ENCODE assay signal across 10 cellular contexts in genomic region chr1:63920154-63921117, GRCh38.
DNase-seq lines count a peak whose midpoint lies in the region; ATAC-seq, FAIRE-seq and TF ChIP-seq lines count a peak whose summit lies in the region.
"Had no signal": no experiment of that assay in that cellular context is flagged by ENCODE, and none has a peak within 500 bp of the region (broad histone marks: within the 10 kb centered on the region; RNA-seq: fewer than 3 reads in every experiment).

No MANE protein-coding gene starts in this region.

- no peak overlapping the region for H3K4me3 ChIP-seq in heart left ventricle

- DNase-seq in heart left ventricle (no peak), left ventricle myocardium superior (no peak), SK-MEL-5 (ENCODE audit: low read depth, low spot score) (peak; percentile 64), glutamatergic neuron (no peak), urothelium cell line (ENCODE audit: low spot score) (peak; percentile 58), HUDEP-2 (lab: John Stamatoyannopoulos, UW; ENCODE audit: unreplicated experiment in 76 of 76) (no peak), DMS114 treated with DMSO at 0.1 percent for 48 hours (lab: John Stamatoyannopoulos, UW; ENCODE audit: unreplicated experiment) (no peak)
- no peak for DNase-seq in natural killer cell treated with Interleukin-12 subunit alpha and Interleukin-12 subunit beta and Interleukin-15 and Interleukin-18, amount 100 ng/mL, for 72 hours (ENCODE audit: low spot score)
- DNase-seq: CD4-positive, CD25-positive, alpha-beta regulatory T cell; midbrain had no signal

- peak; percentile 72 for FAIRE-seq in urothelium cell line (lab: Jason Lieb, UNC)

- TF ChIP-seq CTCF in heart left ventricle (IDR thresholded peaks at IDR 0.05) (peak in 5 of 12 donors; percentile 12 to 35 (median 19)), glutamatergic neuron (IDR thresholded peaks at IDR 0.05; ENCODE audit: partially characterized antibody, unreplicated experiment) (no peak)

- no peaks in the 10 kb centered on the region for H3K36me3 Mint-ChIP-seq in glutamatergic neuron (ENCODE audit: unreplicated experiment)
- H3K36me3 Mint-ChIP-seq in natural killer cell treated with Interleukin-12 subunit alpha and Interleukin-12 subunit beta and Interleukin-15 and Interleukin-18, amount 100 ng/mL, for 72 hours = no peaks in the 10 kb centered on the region
- H3K36me3 Mint-ChIP-seq: CD4-positive, CD25-positive, alpha-beta regulatory T cell had no signal

- H3K27ac ChIP-seq in heart left ventricle = peak overlapping the region in 9 of 12 donors; percentile 13 to 90 (median 85)

- ATAC-seq in heart left ventricle = no peak
- no peak for ATAC-seq in left ventricle myocardium superior
- no peak for ATAC-seq in natural killer cell treated with Interleukin-12 subunit alpha and Interleukin-12 subunit beta and Interleukin-15 and Interleukin-18, amount 100 ng/mL, for 72 hours

- in situ Hi-C loops in SK-MEL-5 (cut with HindIII; ENCODE audit: low pct_unique_long_range_greater_than_20kb, low sequenced_read_pairs) = no loop called here

- intact Hi-C loops in heart left ventricle (cut with DNase I) = loop anchor here in 5 of 10 donors (5.0 to 10.0 kb wide), 7 partner anchors 114 to 226 kb away; partner anchors contain the start of gene ROR1 (in 1 of the 5)
- intact Hi-C loops in left ventricle myocardium superior (cut with micrococcal nuclease) = no loop called here

- H3K9me3 Mint-ChIP-seq in glutamatergic neuron (ENCODE audit: unreplicated experiment) = no peaks in the 10 kb centered on the region
- no peaks in the 10 kb centered on the region for H3K9me3 Mint-ChIP-seq in natural killer cell treated with Interleukin-12 subunit alpha and Interleukin-12 subunit beta and Interleukin-15 and Interleukin-18, amount 100 ng/mL, for 72 hours

- no peaks in the 10 kb centered on the region for H3K27me3 Mint-ChIP-seq in glutamatergic neuron (ENCODE audit: unreplicated experiment)
- peaks cover 0 to 2% of the 10 kb centered on the region in 2 donors for H3K27me3 Mint-ChIP-seq in natural killer cell treated with Interleukin-12 subunit alpha and Interleukin-12 subunit beta and Interleukin-15 and Interleukin-18, amount 100 ng/mL, for 72 hours
- H3K27me3 Mint-ChIP-seq: CD4-positive, CD25-positive, alpha-beta regulatory T cell had no signal

- H3K4me1 Mint-ChIP-seq in glutamatergic neuron (ENCODE audit: low read depth, unreplicated experiment) = peaks cover 17% of the 10 kb centered on the region
- no peaks in the 10 kb centered on the region for H3K4me1 Mint-ChIP-seq in natural killer cell treated with Interleukin-12 subunit alpha and Interleukin-12 subunit beta and Interleukin-15 and Interleukin-18, amount 100 ng/mL, for 72 hours (ENCODE audit: low read depth in 2 of 2)
- H3K4me1 Mint-ChIP-seq: CD4-positive, CD25-positive, alpha-beta regulatory T cell had no signal

- H3K36me3 ChIP-seq in heart left ventricle = no peaks in the 10 kb centered on the region

- no peaks in the 10 kb centered on the region for H3K9me3 ChIP-seq in heart left ventricle

- WGBS in heart left ventricle, 4 donors = 49 to 56% (median 51%) methylated on average over 7 of the region's 7 CpGs

- no peaks in the 10 kb centered on the region for H3K27me3 ChIP-seq in heart left ventricle

- peak overlapping the region; percentile 0 for H3K27ac Mint-ChIP-seq in glutamatergic neuron (ENCODE audit: unreplicated experiment)
- H3K27ac Mint-ChIP-seq in natural killer cell treated with Interleukin-12 subunit alpha and Interleukin-12 subunit beta and Interleukin-15 and Interleukin-18, amount 100 ng/mL, for 72 hours = no peak overlapping the region
- H3K27ac Mint-ChIP-seq: CD4-positive, CD25-positive, alpha-beta regulatory T cell had no signal

- no peak for TF ChIP-seq POLR2A in heart left ventricle (IDR thresholded peaks at IDR 0.05)

- H3K4me1 ChIP-seq in heart left ventricle = peaks cover 0 to 62% (median 24%) of the 10 kb centered on the region in 12 donors

- no peak overlapping the region for H3K4me3 Mint-ChIP-seq in glutamatergic neuron (ENCODE audit: unreplicated experiment)
- H3K4me3 Mint-ChIP-seq in natural killer cell treated with Interleukin-12 subunit alpha and Interleukin-12 subunit beta and Interleukin-15 and Interleukin-18, amount 100 ng/mL, for 72 hours = no peak overlapping the region
- H3K4me3 Mint-ChIP-seq: CD4-positive, CD25-positive, alpha-beta regulatory T cell had no signal

Comparison
In these comparisons a context has a peak if more than half of its experiments do, and no peak if none do; other contexts are left out.
1. DNase-seq: peak in SK-MEL-5 (single experiment) and urothelium cell line (single experiment); none in heart left ventricle (0 of 5), left ventricle myocardium superior (single experiment), glutamatergic neuron (single experiment), HUDEP-2 (0 of 76), DMS114 treated with DMSO at 0.1 percent for 48 hours (single experiment) and natural killer cell treated with Interleukin-12 subunit alpha and Interleukin-12 subunit beta and Interleukin-15 and Interleukin-18, amount 100 ng/mL, for 72 hours (single experiment).